ENCODE assay signal across 8 cellular contexts in genomic region chr15:56244811-56245576, GRCh38. TPM values are rescaled to one million over a fixed set of nuclear protein-coding genes. Genes with fewer than 3 reads are reported as not detected.
DNase-seq lines count a peak whose midpoint lies in the region; TF ChIP-seq lines count a peak whose summit lies in the region.

No MANE protein-coding gene starts in this region.

- no peaks in the 10 kb centered on the region for H3K27me3 ChIP-seq in OCI-LY1 (ENCODE audit: insufficient read depth, low read length)
- no peaks in the 10 kb centered on the region for H3K27me3 ChIP-seq in right atrium auricular region
- H3K27me3 ChIP-seq in smooth muscle cell (ENCODE audit: low read depth) = peaks cover 10% of the 10 kb centered on the region

- no peaks in the 10 kb centered on the region for H3K9me2 ChIP-seq in OCI-LY1 (ENCODE audit: low read depth, low read length)

- H3K79me2 ChIP-seq in OCI-LY1 (ENCODE audit: insufficient read depth, low read length) (peaks cover 35% of the 10 kb centered on the region), smooth muscle cell (ENCODE audit: low read depth) (peaks cover 35% of the 10 kb centered on the region)

- H3K9me3 Mint-ChIP-seq in activated naive CD4-positive, alpha-beta T cell treated with anti-CD3 and anti-CD28 coated beads, Interleukin-2, amount 10 ng/mL, durations not matched to agents 7 days and 5 days = no peaks in the 10 kb centered on the region

- peaks cover 37% of the 10 kb centered on the region for H3K4me1 Mint-ChIP-seq in activated naive CD4-positive, alpha-beta T cell treated with anti-CD3 and anti-CD28 coated beads, Interleukin-2, amount 10 ng/mL, durations not matched to agents 7 days and 5 days

- DNase-seq in GM10266 (ENCODE audit: extremely low spot score) (peak; percentile 53), right atrium auricular region (ENCODE audit: low spot score) (no peak), smooth muscle cell (lab: John Stamatoyannopoulos, UW; ENCODE audit: unreplicated experiment) (no peak), NCI-H2029 treated with DMSO at 0.1 percent for 48 hours (lab: John Stamatoyannopoulos, UW) (no peak), NCI-H510A treated with DMSO at 0.1 percent for 48 hours (lab: John Stamatoyannopoulos, UW) (no peak), NCI-H510A (lab: John Stamatoyannopoulos, UW) (no peak)
- peak; percentile 38 for DNase-seq in activated naive CD4-positive, alpha-beta T cell treated with anti-CD3 and anti-CD28 coated beads, Interleukin-2, amount 10 ng/mL, durations not matched to agents 7 days and 5 days

- TF ChIP-seq CTCF in GM10266 (IDR thresholded peaks at IDR 0.05; ENCODE audit: control insufficient read depth, insufficient read depth, low read depth, missing control alignments) (no peak), OCI-LY1 (IDR thresholded peaks at IDR 0.05; ENCODE audit: low read length) (no peak), right atrium auricular region (IDR thresholded peaks at IDR 0.05) (no peak), smooth muscle cell (IDR thresholded peaks at IDR 0.05; ENCODE audit: borderline replicate concordance, insufficient read depth, poor library complexity, severe bottlenecking) (no peak)

- peaks cover 32% of the 10 kb centered on the region for H3K4me1 ChIP-seq in OCI-LY1 (ENCODE audit: insufficient read depth, low read length, severe bottlenecking)
- peaks cover 0 to 32% of the 10 kb centered on the region in 2 donors for H3K4me1 ChIP-seq in right atrium auricular region
- H3K4me1 ChIP-seq in smooth muscle cell (ENCODE audit: low read depth) = peaks cover 39% of the 10 kb centered on the region

- H4K20me1 ChIP-seq in OCI-LY1 (ENCODE audit: insufficient read depth, low read length) (no peaks in the 10 kb centered on the region), smooth muscle cell (ENCODE audit: low read depth) (peaks cover 15% of the 10 kb centered on the region)

- H3K27me3 Mint-ChIP-seq in activated naive CD4-positive, alpha-beta T cell treated with anti-CD3 and anti-CD28 coated beads, Interleukin-2, amount 10 ng/mL, durations not matched to agents 7 days and 5 days = peaks cover 3% of the 10 kb centered on the region

- H3K4me2 ChIP-seq in OCI-LY1 (ENCODE audit: low read length) (peak overlapping the region; percentile 86), smooth muscle cell (peak overlapping the region; percentile 85)

- peak overlapping the region; percentile 87 for H3K4me3 Mint-ChIP-seq in activated naive CD4-positive, alpha-beta T cell treated with anti-CD3 and anti-CD28 coated beads, Interleukin-2, amount 10 ng/mL, durations not matched to agents 7 days and 5 days

- H3F3A ChIP-seq in OCI-LY1 (ENCODE audit: insufficient read depth, low read length) (no peaks in the 10 kb centered on the region; the same call in 1 of the 2 replicates), smooth muscle cell (ENCODE audit: low read depth) (no peaks in the 10 kb centered on the region)

- peak overlapping the region; percentile 90 for H3K27ac Mint-ChIP-seq in activated naive CD4-positive, alpha-beta T cell treated with anti-CD3 and anti-CD28 coated beads, Interleukin-2, amount 10 ng/mL, durations not matched to agents 7 days and 5 days

- WGBS in smooth muscle cell (ENCODE audit: low lambda C conversion rate) = 65% methylated on average over 10 of the region's 10 CpGs

- H3K9me3 ChIP-seq in OCI-LY1 (ENCODE audit: low read length) (no peaks in the 10 kb centered on the region), right atrium auricular region (no peaks in the 10 kb centered on the region), smooth muscle cell (replicated peaks; ENCODE audit: low read depth) (no peaks in the 10 kb centered on the region)

- H3K4me3 ChIP-seq in OCI-LY1 (ENCODE audit: low read depth, low read length, poor library complexity, severe bottlenecking) (peak overlapping the region; percentile 84), right atrium auricular region (peak overlapping the region; percentile 94 to 95), smooth muscle cell (peak overlapping the region; percentile 95)

- H3K36me3 ChIP-seq in OCI-LY1 (ENCODE audit: insufficient read depth, low read length) (no peaks in the 10 kb centered on the region), right atrium auricular region (no peaks in the 10 kb centered on the region), smooth muscle cell (ENCODE audit: low read depth) (no peaks in the 10 kb centered on the region)

- H3K9ac ChIP-seq in OCI-LY1 (ENCODE audit: low read length) (peak overlapping the region; percentile 97), smooth muscle cell (ENCODE audit: low read depth) (no peak overlapping the region)

- no peak overlapping the region for H2AFZ ChIP-seq in OCI-LY1 (ENCODE audit: low read length)
- H2AFZ ChIP-seq in smooth muscle cell (ENCODE audit: low read depth) = peak overlapping the region; percentile 96

- peaks cover 7% of the 10 kb centered on the region for H3K36me3 Mint-ChIP-seq in activated naive CD4-positive, alpha-beta T cell treated with anti-CD3 and anti-CD28 coated beads, Interleukin-2, amount 10 ng/mL, durations not matched to agents 7 days and 5 days

- H3K27ac ChIP-seq in OCI-LY1 (ENCODE audit: low read depth, low read length, poor library complexity, severe bottlenecking) = peak overlapping the region; percentile 89
- H3K27ac ChIP-seq in right atrium auricular region = peak overlapping the region; percentile 58 to 70
- H3K27ac ChIP-seq in smooth muscle cell (ENCODE audit: low read depth) = peak overlapping the region; percentile 26

- CTCF ChIA-PET in activated naive CD4-positive, alpha-beta T cell treated with anti-CD3 and anti-CD28 coated beads, Interleukin-2, amount 10 ng/mL, durations not matched to agents 7 days and 5 days (lab: Charles Lee) = interaction anchor here (0.5 to 2.0 kb wide), 8 partner anchors 11 to 243 kb away, joined by 3 to 8 read pairs (median 3); no protein-coding TSS in a partner anchor

RNA-seq across cellular contexts. Expression of gene RFX7, which starts 1.3 kb away (rescaled TPM):
- 1 to 10 TPM; 4.4 to 5.9 TPM for total RNA-seq in right atrium auricular region
- 18.5 and 19.3 TPM in 2 replicates for total RNA-seq in smooth muscle cell
- polyA plus RNA-seq in smooth muscle cell = 7.7 and 8.6 TPM in 2 replicates

Comparison
In these comparisons a context has a peak if more than half of its experiments do, and no peak if none do; other contexts are left out.
1. DNase-seq: peak in GM10266 (single experiment) and activated naive CD4-positive, alpha-beta T cell treated with anti-CD3 and anti-CD28 coated beads, Interleukin-2, amount 10 ng/mL, durations not matched to agents 7 days and 5 days (single experiment); none in right atrium auricular region (single experiment), smooth muscle cell (single experiment), NCI-H2029 treated with DMSO at 0.1 percent for 48 hours (single experiment), NCI-H510A treated with DMSO at 0.1 percent for 48 hours (single experiment) and NCI-H510A (single experiment).
2. H3K27ac ChIP-seq: peak in every context shown above with its lines; median percentile 89 in OCI-LY1; 64 in right atrium auricular region; 26 in smooth muscle cell.
3. Peak in every context shown above with its lines, with median percentiles within 50 percentile points of each other: H3K4me3 ChIP-seq.